In the genomic region with DNA sequence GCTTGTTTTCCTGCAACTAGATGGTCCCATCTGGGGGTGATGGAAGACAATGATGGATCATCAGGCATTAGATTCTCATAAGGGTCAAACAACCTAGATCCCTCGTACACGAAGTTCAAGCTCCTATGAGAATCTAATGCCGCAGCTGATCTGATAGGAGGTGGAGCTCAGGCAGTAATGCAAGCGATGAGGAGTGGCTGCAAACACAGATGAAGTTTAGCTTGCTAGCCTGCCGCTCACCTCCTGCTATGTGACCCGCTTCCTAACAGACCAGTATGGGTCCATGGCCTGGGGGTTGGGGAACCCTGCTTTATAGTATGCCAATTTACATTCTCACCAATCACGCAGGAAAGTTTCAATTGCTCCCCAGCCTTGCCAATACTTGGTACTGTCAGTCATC, we compare ENCODE assay signal across 3 cellular contexts.
"Had no signal": no experiment of that assay in that cellular context is flagged by ENCODE, and none has a peak within 500 bp of the region (broad histone marks: within the 10 kb centered on the region; RNA-seq: fewer than 3 reads in every experiment).

No MANE protein-coding gene starts in this region.

- H3K4me3 ChIP-seq: GM12878 had no signal

- ATAC-seq: GM12878 had no signal

- DNase-seq: GDM1, GF-D8 had no signal
